ENCODE assay signal across 10 cellular contexts in genomic region chr12:87439990-87440827, GRCh38.
DNase-seq lines count a peak whose midpoint lies in the region; ATAC-seq, FAIRE-seq and TF ChIP-seq lines count a peak whose summit lies in the region.
"Had no signal": no experiment of that assay in that cellular context is flagged by ENCODE, and none has a peak within 500 bp of the region (broad histone marks: within the 10 kb centered on the region; RNA-seq: fewer than 3 reads in every experiment).

No MANE protein-coding gene starts in this region.

- FAIRE-seq in HTR-8/SVneo (lab: Jason Lieb, UNC), result peak; percentile 81

- intact Hi-C loops in A673 (cut with micrococcal nuclease; ENCODE audit: unreplicated experiment), result no loop called here
- intact Hi-C loops in OCI-LY7 (cut with micrococcal nuclease; ENCODE audit: unreplicated experiment), result no loop called here

- H3K27ac ChIP-seq in A673 (ENCODE audit: low read depth, low read length, poor library complexity, severe bottlenecking), result no peak overlapping the region
- no peak overlapping the region for H3K27ac ChIP-seq in OCI-LY7 (ENCODE audit: low read depth, low read length, poor library complexity, severe bottlenecking)
- H3K27ac ChIP-seq in GM23338 (ENCODE audit: low read depth), result no peak overlapping the region
- H3K27ac ChIP-seq: BLaER1 had no signal

- H3K9me3 ChIP-seq in A673 (ENCODE audit: low read depth, low read length, poor library complexity, severe bottlenecking) (no peaks in the 10 kb centered on the region), OCI-LY7 (ENCODE audit: low read length) (no peaks in the 10 kb centered on the region)
- H3K9me3 ChIP-seq: BLaER1 had no signal

- H3K27ac Mint-ChIP-seq in GM23338, result no peak overlapping the region
- H3K27ac Mint-ChIP-seq: activated B cell treated with CpG ODN at 0.5 μM for 24 hours had no signal

- H3K36me3 ChIP-seq in A673 (ENCODE audit: insufficient read depth, low read length, poor library complexity, severe bottlenecking), result no peaks in the 10 kb centered on the region
- no peaks in the 10 kb centered on the region for H3K36me3 ChIP-seq in OCI-LY7 (ENCODE audit: insufficient read depth, low read length)
- no peaks in the 10 kb centered on the region for H3K36me3 ChIP-seq in GM23338 (ENCODE audit: insufficient read depth)
- H3K36me3 ChIP-seq: BLaER1 had no signal

- H3K9me3 Mint-ChIP-seq in GM23338, result peaks cover under 1% of the 10 kb centered on the region; the same call in 1 of the 3 replicates

- no peaks in the 10 kb centered on the region for H3K36me3 Mint-ChIP-seq in GM23338 (ENCODE audit: low read depth)

- CTCF ChIA-PET in A673 (lab: Charles Lee) (no interaction called here), OCI-LY7 (lab: Charles Lee; ENCODE audit: unreplicated experiment) (no interaction called here)

- H3K4me1 Mint-ChIP-seq in GM23338, result no peaks in the 10 kb centered on the region
- H3K4me1 Mint-ChIP-seq: activated B cell treated with CpG ODN at 0.5 μM for 24 hours had no signal

- DNase-seq in A673 (ENCODE audit: low spot score) (peak; percentile 14), HTR-8/SVneo (ENCODE audit: insufficient read length, low spot score) (peak; percentile 23), T47D (ENCODE audit: low read depth in 1 of 2, low spot score in 1 of 2) (peak; percentile 8 to 95), left kidney (ENCODE audit: low read depth, low spot score) (peak; percentile 45), OCI-LY7 (ENCODE audit: low spot score) (no peak), GM23338 (ENCODE audit: low spot score) (no peak), NCI-H2196 treated with DMSO at 0.1 percent for 48 hours (lab: John Stamatoyannopoulos, UW; ENCODE audit: unreplicated experiment) (no peak)
- DNase-seq: activated B cell treated with CpG ODN at 0.5 μM for 24 hours had no signal

- H3K4me2 ChIP-seq in OCI-LY7 (ENCODE audit: low read length) (no peak overlapping the region), GM23338 (no peak overlapping the region)
- H3K4me2 ChIP-seq: BLaER1 had no signal

- no peaks in the 10 kb centered on the region for H4K20me1 ChIP-seq in OCI-LY7 (ENCODE audit: insufficient read depth, low read length)
- no peaks in the 10 kb centered on the region for H4K20me1 ChIP-seq in GM23338 (replicated peaks; ENCODE audit: insufficient read depth)
- H4K20me1 ChIP-seq: BLaER1 had no signal

- no peak overlapping the region for H2AFZ ChIP-seq in OCI-LY7 (ENCODE audit: low read length)
- no peak overlapping the region for H2AFZ ChIP-seq in GM23338

- no peak for TF ChIP-seq CTCF in A673 (conservative IDR thresholded peaks at IDR 0.05; ENCODE audit: low read depth, low read length)
- TF ChIP-seq CTCF in OCI-LY7 (conservative IDR thresholded peaks at IDR 0.05; ENCODE audit: low read length), result no peak
- TF ChIP-seq CTCF in GM23338 (conservative IDR thresholded peaks at IDR 0.05; ENCODE audit: low read depth in 2 of 2), result no peak

- in situ Hi-C loops in T47D (cut with HindIII; ENCODE audit: low pct_unique_long_range_greater_than_20kb, low sequenced_read_pairs), result no loop called here

- POLR2A ChIA-PET in A673 (lab: Charles Lee; ENCODE audit: low non-redundant PET) (no interaction called here), OCI-LY7 (lab: Charles Lee) (no interaction called here)

- H3K27me3 Mint-ChIP-seq in GM23338 (ENCODE audit: insufficient read depth, low read depth, poor library complexity), result no peaks in the 10 kb centered on the region
- H3K27me3 Mint-ChIP-seq: activated B cell treated with CpG ODN at 0.5 μM for 24 hours had no signal

- no peaks in the 10 kb centered on the region for H3K79me2 ChIP-seq in OCI-LY7 (ENCODE audit: insufficient read depth, low read depth, low read length)
- H3K79me2 ChIP-seq in GM23338 (replicated peaks; ENCODE audit: insufficient read depth), result no peaks in the 10 kb centered on the region

- H3K9me2 ChIP-seq in OCI-LY7 (ENCODE audit: insufficient read depth, low read length), result no peaks in the 10 kb centered on the region
- peaks cover 9% of the 10 kb centered on the region for H3K9me2 ChIP-seq in GM23338 (ENCODE audit: insufficient read depth)

- no peaks in the 10 kb centered on the region for H3F3A ChIP-seq in GM23338 (replicated peaks; ENCODE audit: low read depth)

- ATAC-seq in GM23338 (no peak), GM19467 (IDR thresholded peaks at IDR 0.05; ENCODE audit: unreplicated experiment) (no peak)

- H3K4me1 ChIP-seq in A673 (ENCODE audit: insufficient read depth, low read length, poor library complexity, severe bottlenecking) (no peaks in the 10 kb centered on the region), OCI-LY7 (ENCODE audit: insufficient read depth, low read length, poor library complexity, severe bottlenecking) (no peaks in the 10 kb centered on the region), GM23338 (ENCODE audit: insufficient read depth) (no peaks in the 10 kb centered on the region)
- H3K4me1 ChIP-seq: BLaER1 had no signal

- H3K4me3 Mint-ChIP-seq in GM23338, result no peak overlapping the region
- H3K4me3 Mint-ChIP-seq: activated B cell treated with CpG ODN at 0.5 μM for 24 hours had no signal

- H3K4me3 ChIP-seq in A673 (ENCODE audit: low read depth, low read length, poor library complexity, severe bottlenecking) (no peak overlapping the region), OCI-LY7 (ENCODE audit: low read depth, low read length, poor library complexity, severe bottlenecking) (no peak overlapping the region), GM23338 (no peak overlapping the region)
- H3K4me3 ChIP-seq: BLaER1 had no signal

- H3K27me3 ChIP-seq in A673 (replicated peaks; ENCODE audit: insufficient read depth, low read depth, low read length, poor library complexity) (no peaks in the 10 kb centered on the region), GM23338 (ENCODE audit: insufficient read depth) (no peaks in the 10 kb centered on the region)
- H3K27me3 ChIP-seq: BLaER1 had no signal

- BruUV-seq in A673 (replicated peaks; lab: Mats Ljungman, UMichigan) (no TSS peak), OCI-LY7 (replicated peaks; lab: Mats Ljungman, UMichigan) (no TSS peak)

TF ChIP-seq in GM23338, 12 proteins besides CTCF, POLR2A, EP300 and RAD21 (continues in another document):
- TF ChIP-seq NANOG (IDR thresholded peaks at IDR 0.05; ENCODE audit: borderline replicate concordance), result no peak
- TF ChIP-seq EZH2 (IDR thresholded peaks at IDR 0.05; ENCODE audit: low read depth, unreplicated experiment), result no peak
- TF ChIP-seq ZNF331 (CRISPR knock-in tag; IDR thresholded peaks at IDR 0.05; ENCODE audit: low read depth), result no peak
- TF ChIP-seq STAT1 (IDR thresholded peaks at IDR 0.05; ENCODE audit: unreplicated experiment), result no peak
- TF ChIP-seq ETS1 (IDR thresholded peaks at IDR 0.05), result no peak
- TF ChIP-seq ZNF114 (CRISPR knock-in tag; IDR thresholded peaks at IDR 0.05), result no peak
- no peak for TF ChIP-seq POLR2AphosphoS5 (IDR thresholded peaks at IDR 0.05; ENCODE audit: low read depth)
- no peak for TF ChIP-seq JUNB (IDR thresholded peaks at IDR 0.05; ENCODE audit: unreplicated experiment)
- TF ChIP-seq CREB1 (CRISPR knock-in tag; IDR thresholded peaks at IDR 0.05; ENCODE audit: low read depth), result no peak

Comparison
In these comparisons a context has a peak if more than half of its experiments do, and no peak if none do; other contexts are left out.
1. DNase-seq: peak in A673 (single experiment), HTR-8/SVneo (single experiment), T47D (2 of 2) and left kidney (single experiment); none in OCI-LY7 (single experiment), GM23338 (single experiment) and NCI-H2196 treated with DMSO at 0.1 percent for 48 hours (single experiment).